Comparison of ENCODE assay signal across 8 cellular contexts in the genomic region with DNA sequence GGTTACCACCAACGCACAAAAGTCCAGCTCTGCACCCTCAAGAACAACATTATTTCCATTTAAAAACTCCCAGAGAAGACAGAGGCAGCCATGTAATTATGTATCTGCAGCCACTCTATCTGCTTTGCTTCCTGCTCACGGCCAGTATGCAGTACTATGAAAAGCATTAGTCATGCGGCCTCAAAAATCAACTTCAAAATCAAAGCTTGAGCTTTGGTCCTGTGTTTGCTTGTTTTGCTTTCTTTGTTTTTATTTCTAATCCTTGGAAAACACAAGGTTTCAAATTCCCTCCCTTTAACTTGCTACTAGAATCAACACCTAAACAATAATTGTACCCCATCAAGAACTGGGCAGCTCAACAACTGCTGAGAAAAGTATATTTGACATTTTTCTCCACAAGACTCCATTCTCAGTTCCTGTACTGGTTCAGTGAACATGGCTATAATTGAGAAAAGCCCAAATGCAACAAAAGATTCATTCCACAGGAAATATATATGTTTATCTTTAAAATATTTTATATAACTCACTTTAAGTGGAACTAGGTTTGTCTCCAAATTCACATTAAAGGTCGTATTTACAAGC. TPM values are rescaled to one million over a fixed set of nuclear protein-coding genes. Genes with fewer than 3 reads are reported as not detected.
DNase-seq lines count a peak whose midpoint lies in the region; ATAC-seq and TF ChIP-seq lines count a peak whose summit lies in the region.

No MANE protein-coding gene starts in this region.

- TF ChIP-seq CTCF in Loucy (conservative IDR thresholded peaks at IDR 0.05; ENCODE audit: low read length): no peak

- peaks cover 30% of the 10 kb centered on the region for H4K20me1 ChIP-seq in Loucy (ENCODE audit: insufficient read depth, low read length, poor library complexity, severe bottlenecking)

- no peak overlapping the region for H3K4me3 Mint-ChIP-seq in T-cell
- no peak overlapping the region for H3K4me3 Mint-ChIP-seq in stimulated activated effector memory CD8-positive, alpha-beta T cell treated with anti-CD3 and anti-CD28 coated beads, Interleukin-12 subunit alpha, Interleukin-12 subunit beta, amount 100 ng/mL, for 72 hours

- H3K9me3 ChIP-seq in Loucy (ENCODE audit: insufficient read depth, low read depth, low read length) (no peaks in the 10 kb centered on the region), mucosa of stomach (ENCODE audit: control insufficient read depth, low read length) (no peaks in the 10 kb centered on the region)

- H3K4me2 ChIP-seq in Loucy (ENCODE audit: low read depth, low read length, poor library complexity, severe bottlenecking): peak overlapping the region; percentile 42

- no peak overlapping the region; the same call in 1 of the 2 replicates for H2AFZ ChIP-seq in Loucy (ENCODE audit: low read length)

- no peak overlapping the region for H3K9ac ChIP-seq in Loucy (ENCODE audit: low read depth, low read length, poor library complexity, severe bottlenecking)
- peak overlapping the region; percentile 5 for H3K9ac ChIP-seq in mucosa of stomach (ENCODE audit: low read length)

- H3K4me3 ChIP-seq in Loucy (ENCODE audit: low read length, poor library complexity, severe bottlenecking) (no peak overlapping the region), mucosa of stomach (ENCODE audit: low read length) (no peak overlapping the region)

- H3K27me3 Mint-ChIP-seq in T-cell: no peaks in the 10 kb centered on the region

- H3K36me3 ChIP-seq in Loucy (ENCODE audit: insufficient read depth, low read length) (peaks cover 3% of the 10 kb centered on the region; the same call in 1 of the 2 replicates), mucosa of stomach (ENCODE audit: control insufficient read depth, insufficient read depth, low read length) (no peaks in the 10 kb centered on the region)

- no peaks in the 10 kb centered on the region for H3K9me3 Mint-ChIP-seq in T-cell
- no peaks in the 10 kb centered on the region for H3K9me3 Mint-ChIP-seq in stimulated activated effector memory CD8-positive, alpha-beta T cell treated with anti-CD3 and anti-CD28 coated beads, Interleukin-12 subunit alpha, Interleukin-12 subunit beta, amount 100 ng/mL, for 72 hours

- H3K9me2 ChIP-seq in Loucy (replicated peaks; ENCODE audit: low read depth, low read length): no peaks in the 10 kb centered on the region

- POLR2A ChIA-PET in T-cell (lab: Charles Lee): no interaction called here

- no peak overlapping the region for H3K27ac Mint-ChIP-seq in T-cell
- no peak overlapping the region for H3K27ac Mint-ChIP-seq in stimulated activated effector memory CD8-positive, alpha-beta T cell treated with anti-CD3 and anti-CD28 coated beads, Interleukin-12 subunit alpha, Interleukin-12 subunit beta, amount 100 ng/mL, for 72 hours

- H3K79me2 ChIP-seq in Loucy (ENCODE audit: insufficient read depth, low read length): peaks cover 86% of the 10 kb centered on the region

- H3K4me1 Mint-ChIP-seq in T-cell: peaks cover 3 to 11% (median 10%) of the 10 kb centered on the region in 3 donors
- H3K4me1 Mint-ChIP-seq in stimulated activated effector memory CD8-positive, alpha-beta T cell treated with anti-CD3 and anti-CD28 coated beads, Interleukin-12 subunit alpha, Interleukin-12 subunit beta, amount 100 ng/mL, for 72 hours: no peaks in the 10 kb centered on the region

- DNase-seq in DMS53 treated with DMSO at 0.1 percent for 48 hours (lab: John Stamatoyannopoulos, UW; ENCODE audit: unreplicated experiment) (peak; percentile 5), dermis blood vessel endothelial cell (peak; percentile 71), NCI-H2029 treated with DMSO at 0.1 percent for 48 hours (lab: John Stamatoyannopoulos, UW) (no peak), T-cell (no peak), NCI-H226 (no peak)
- DNase-seq in stimulated activated effector memory CD8-positive, alpha-beta T cell treated with anti-CD3 and anti-CD28 coated beads, Interleukin-12 subunit alpha, Interleukin-12 subunit beta, amount 100 ng/mL, for 72 hours (ENCODE audit: low spot score in 2 of 2): no peak

- H3K36me3 Mint-ChIP-seq in T-cell: peaks cover 4% of the 10 kb centered on the region
- peaks cover 37% of the 10 kb centered on the region for H3K36me3 Mint-ChIP-seq in stimulated activated effector memory CD8-positive, alpha-beta T cell treated with anti-CD3 and anti-CD28 coated beads, Interleukin-12 subunit alpha, Interleukin-12 subunit beta, amount 100 ng/mL, for 72 hours

- H3K4me1 ChIP-seq in Loucy (ENCODE audit: insufficient read depth, low read length, poor library complexity, severe bottlenecking): peaks cover 29% of the 10 kb centered on the region
- peaks cover 11% of the 10 kb centered on the region for H3K4me1 ChIP-seq in mucosa of stomach (ENCODE audit: control insufficient read depth, insufficient read depth, low read length)

- no peak for ATAC-seq in T-cell (replicated peaks in 1 of 4)
- ATAC-seq in stimulated activated effector memory CD8-positive, alpha-beta T cell treated with anti-CD3 and anti-CD28 coated beads, Interleukin-12 subunit alpha, Interleukin-12 subunit beta, amount 100 ng/mL, for 72 hours: no peak

- peaks cover 8% of the 10 kb centered on the region; the same call in 1 of the 2 replicates for H3F3A ChIP-seq in Loucy (ENCODE audit: low read depth)

- H3K27me3 ChIP-seq in Loucy (ENCODE audit: insufficient read depth, low read length, poor library complexity, severe bottlenecking) (no peaks in the 10 kb centered on the region), mucosa of stomach (ENCODE audit: control insufficient read depth, insufficient read depth, low read length) (no peaks in the 10 kb centered on the region)

- CTCF ChIA-PET in T-cell (lab: Charles Lee): no interaction called here

RNA-seq across cellular contexts. Expression of a gene that starts 37.6 kb away (rescaled TPM):
- 70.5 and 124 TPM in 2 replicates for total RNA-seq in dermis blood vessel endothelial cell
- 1 to 10 TPM; 8.1 to 9.2 (median 8.7) TPM for total RNA-seq in T-cell

Comparison
In these comparisons a context has a peak if more than half of its experiments do, and no peak if none do; other contexts are left out.
1. DNase-seq: peak in DMS53 treated with DMSO at 0.1 percent for 48 hours (single experiment) and dermis blood vessel endothelial cell (single experiment); none in NCI-H2029 treated with DMSO at 0.1 percent for 48 hours (single experiment), T-cell (0 of 34), stimulated activated effector memory CD8-positive, alpha-beta T cell treated with anti-CD3 and anti-CD28 coated beads, Interleukin-12 subunit alpha, Interleukin-12 subunit beta, amount 100 ng/mL, for 72 hours (0 of 2) and NCI-H226 (single experiment).